In genomic region chr3:71227344-71227743, GRCh38 we compare ENCODE assay signal across 10 cellular contexts.
DNase-seq lines count a peak whose midpoint lies in the region; ATAC-seq and TF ChIP-seq lines count a peak whose summit lies in the region.
"Had no signal": no experiment of that assay in that cellular context is flagged by ENCODE, and none has a peak within 500 bp of the region (broad histone marks: within the 10 kb centered on the region; RNA-seq: fewer than 3 reads in every experiment).

No MANE protein-coding gene starts in this region.

- TF ChIP-seq CTCF in colonic mucosa (IDR thresholded peaks at IDR 0.05), result no peak

- peaks cover 44% of the 10 kb centered on the region for H3K4me1 ChIP-seq in CD4-positive, alpha-beta memory T cell (ENCODE audit: insufficient read depth, low read length)
- H3K4me1 ChIP-seq in SJSA1 (replicated peaks) (peaks cover 27% of the 10 kb centered on the region), colonic mucosa (no peaks in the 10 kb centered on the region)

- peaks cover 0 to 4% (median 3%) of the 10 kb centered on the region in 8 donors for H3K9me3 Mint-ChIP-seq in CD4-positive, alpha-beta memory T cell
- H3K9me3 Mint-ChIP-seq: WTC11 had no signal

- intact Hi-C loops in CD4-positive, alpha-beta memory T cell (cut with micrococcal nuclease), result loop anchor here (2.0 to 5.0 kb wide), 3 partner anchors 97 to 355 kb away; partner anchors contain the start of gene FOXP1
- intact Hi-C loops in colonic mucosa (cut with DNase I), result no loop called here

- H3K4me3 Mint-ChIP-seq in CD4-positive, alpha-beta memory T cell, result peak overlapping the region; percentile 79 to 93 (median 84)
- H3K4me3 Mint-ChIP-seq: WTC11 had no signal

- H3K9me3 ChIP-seq in CD4-positive, alpha-beta memory T cell (ENCODE audit: control insufficient read depth in 1 of 2, low read length in 2 of 2), result no peaks in the 10 kb centered on the region
- no peaks in the 10 kb centered on the region for H3K9me3 ChIP-seq in SJSA1 (replicated peaks)
- no peaks in the 10 kb centered on the region for H3K9me3 ChIP-seq in colonic mucosa

- H3K27me3 ChIP-seq in CD4-positive, alpha-beta memory T cell (ENCODE audit: insufficient read depth, low read length), result no peaks in the 10 kb centered on the region
- H3K27me3 ChIP-seq in SJSA1 (replicated peaks) (no peaks in the 10 kb centered on the region), colonic mucosa (no peaks in the 10 kb centered on the region)

- H3K27me3 Mint-ChIP-seq in CD4-positive, alpha-beta memory T cell, result no peaks in the 10 kb centered on the region

- POLR2A ChIA-PET in CD4-positive, alpha-beta memory T cell (lab: Charles Lee; ENCODE audit: partially characterized antibody), result interaction anchor here (0.8 to 1.2 kb wide), 5 partner anchors 15 to 216 kb away, joined by 3 to 4 read pairs (median 3); no protein-coding TSS in a partner anchor

- peak; percentile 3 for ATAC-seq in GM19463 (IDR thresholded peaks at IDR 0.05; ENCODE audit: unreplicated experiment)
- peak; percentile 34 for ATAC-seq in left lobe of liver
- ATAC-seq: WTC11 had no signal

- no peaks in the 10 kb centered on the region for H3K36me3 ChIP-seq in CD4-positive, alpha-beta memory T cell (ENCODE audit: insufficient read depth, low read length)
- H3K36me3 ChIP-seq in SJSA1 (no peaks in the 10 kb centered on the region), colonic mucosa (no peaks in the 10 kb centered on the region)

- H3K9ac ChIP-seq in colonic mucosa (ENCODE audit: low read depth in 2 of 2, low read length in 2 of 2), result no peak overlapping the region

- H3K36me3 Mint-ChIP-seq in CD4-positive, alpha-beta memory T cell, result peaks cover 11 to 15% of the 10 kb centered on the region in 2 donors
- H3K36me3 Mint-ChIP-seq: WTC11 had no signal

- CTCF ChIA-PET in CD4-positive, alpha-beta memory T cell (lab: Charles Lee; ENCODE audit: partially characterized antibody), result interaction anchor here (1.3 to 1.6 kb wide), 2 partner anchors 17 to 37 kb away, joined by 3 read pairs; no protein-coding TSS in a partner anchor

- H3K4me1 Mint-ChIP-seq in CD4-positive, alpha-beta memory T cell, result peaks cover 44 to 71% (median 57%) of the 10 kb centered on the region in 4 donors

- peak overlapping the region; percentile 13 to 67 for H3K4me3 ChIP-seq in CD4-positive, alpha-beta memory T cell (ENCODE audit: low read length in 2 of 2)
- H3K4me3 ChIP-seq in SJSA1, result peak overlapping the region; percentile 31
- no peak overlapping the region for H3K4me3 ChIP-seq in colonic mucosa

- DNase-seq in CD4-positive, alpha-beta memory T cell, result peak in 3 of 5 donors; percentile 11 to 19 (median 18)
- DNase-seq in SJSA1 (ENCODE audit: low read depth in 1 of 2, low spot score in 2 of 2), result no peak
- DNase-seq in left lobe of liver (ENCODE audit: low spot score), result no peak
- DNase-seq in GM19240 (ENCODE audit: insufficient read length, low spot score), result no peak
- no peak for DNase-seq in colonic mucosa
- DNase-seq in NCI-H1092 treated with DMSO at 0.1 percent for 48 hours (lab: John Stamatoyannopoulos, UW), result no peak
- DNase-seq in AG08396 (ENCODE audit: low spot score), result no peak
- DNase-seq: midbrain had no signal

- peak overlapping the region; percentile 83 to 95 (median 92) for H3K27ac Mint-ChIP-seq in CD4-positive, alpha-beta memory T cell
- H3K27ac Mint-ChIP-seq: WTC11 had no signal

- H3K27ac ChIP-seq in CD4-positive, alpha-beta memory T cell (ENCODE audit: low read depth, low read length), result peak overlapping the region; percentile 40
- H3K27ac ChIP-seq in SJSA1 (peak overlapping the region; percentile 55), colonic mucosa (no peak overlapping the region)

Comparison
In these comparisons a context has a peak if more than half of its experiments do, and no peak if none do; other contexts are left out.
1. DNase-seq: peak in CD4-positive, alpha-beta memory T cell (3 of 5); none in SJSA1 (0 of 2), left lobe of liver (single experiment), GM19240 (single experiment), colonic mucosa (single experiment), NCI-H1092 treated with DMSO at 0.1 percent for 48 hours (single experiment) and AG08396 (single experiment).